ENCODE assay signal across 31 cellular contexts in genomic region chr19:3014135-3014534, GRCh38. TPM values are rescaled to one million over a fixed set of nuclear protein-coding genes. Genes with fewer than 3 reads are reported as not detected.
"Had no signal": no experiment of that assay in that cellular context is flagged by ENCODE, and none has a peak within 500 bp of the region (broad histone marks: within the 10 kb centered on the region; RNA-seq: fewer than 3 reads in every experiment).

No MANE protein-coding gene starts in this region.

- H3K4me3 ChIP-seq: ascending aorta, cardiac muscle cell had no signal

- H3K9me3 ChIP-seq: ascending aorta had no signal

- H3K4me1 ChIP-seq: ascending aorta had no signal

- FAIRE-seq: bronchial epithelial cell, TTC549 had no signal

- H3K27ac ChIP-seq: ascending aorta, cardiac muscle cell, VCaP had no signal

- ATAC-seq: activated CD8-positive, alpha-beta memory T cell treated with anti-CD3 and anti-CD28 coated beads, Interleukin-2, amount 10 ng/mL, durations not matched to agents 7 days and 5 days; activated CD8-positive, alpha-beta T cell treated with anti-CD3 and anti-CD28 coated beads, Interleukin-2, amount 10 ng/mL, durations not matched to agents 7 days and 5 days; activated naive CD8-positive, alpha-beta T cell treated with anti-CD3 and anti-CD28 coated beads, Interleukin-2, amount 50 U/mL, for 24 hours had no signal

- H3K27me3 ChIP-seq: ascending aorta, cardiac muscle cell had no signal

- DNase-seq: activated B cell treated with CpG ODN at 0.5 μM for 24 hours; activated CD4-positive, alpha-beta memory T cell treated with anti-CD3 and anti-CD28 coated beads, Interleukin-2, amount 10 ng/mL, durations not matched to agents 7 days and 5 days; activated CD4-positive, alpha-beta T cell treated with anti-CD3 and anti-CD28 coated beads for 4 hours; activated CD4-positive, alpha-beta T cell treated with anti-CD3 and anti-CD28 coated beads, Interleukin-2, amount 10 ng/mL, durations not matched to agents 24 days and 14 days; activated CD4-positive, alpha-beta T cell treated with anti-CD3 and anti-CD28 coated beads, Interleukin-2, amount 50 U/mL, for 1 hour; activated CD4-positive, alpha-beta T cell treated with anti-CD3 and anti-CD28 coated beads, Interleukin-2, amount 50 U/mL, for 48 hours; activated CD4-positive, CD25-positive, alpha-beta regulatory T cell treated with anti-CD3 and anti-CD28 coated beads, Interleukin-2, amount 50 U/mL, for 72 hours; activated CD8-positive, alpha-beta memory T cell treated with anti-CD3 and anti-CD28 coated beads for 24 hours; activated CD8-positive, alpha-beta memory T cell treated with anti-CD3 and anti-CD28 coated beads, Interleukin-2, amount 10 ng/mL, durations not matched to agents 7 days and 5 days; activated CD8-positive, alpha-beta memory T cell treated with anti-CD3 and anti-CD28 coated beads, Interleukin-2, amount 50 U/mL, for 48 hours; activated CD8-positive, alpha-beta T cell treated with anti-CD3 and anti-CD28 coated beads, Interleukin-2, amount 10 ng/mL, durations not matched to agents 7 days and 5 days; activated effector memory CD4-positive, alpha-beta T cell treated with Interleukin-2 at 50 U/mL for 16 hours; activated gamma-delta T cell; activated naive CD4-positive, alpha-beta T cell treated with anti-CD3 and anti-CD28 coated beads, Interleukin-2, amount 10 ng/mL, durations not matched to agents 7 days and 5 days; activated naive CD4-positive, alpha-beta T cell treated with Interleukin-2 at 50 U/mL for 16 hours; activated naive CD8-positive, alpha-beta T cell treated with anti-CD3 and anti-CD28 coated beads, Interleukin-2, amount 10 ng/mL, durations not matched to agents 7 days and 5 days; activated naive CD8-positive, alpha-beta T cell treated with anti-CD3 and anti-CD28 coated beads, Interleukin-2, amount 50 U/mL, for 24 hours; activated T-cell treated with anti-CD3 and anti-CD28 coated beads, Interleukin-2, amount 50 U/mL, for 24 hours; activated T-cell treated with anti-CD3 and anti-CD28 coated beads, Interleukin-2, amount 50 U/mL, for 48 hours; amygdala; anterior cingulate cortex; caudate nucleus; cerebellar nuclear complex; T-helper 1 cell; T-helper 2 cell; T-helper 9 cell had no signal

RNA-seq across cellular contexts. Expression of gene TLE6, which starts 36.8 kb away (rescaled TPM):
- total RNA-seq: ascending aorta, bronchial epithelial cell had no signal
